7 cellular contexts compared by ENCODE assay signal in the genomic region with DNA sequence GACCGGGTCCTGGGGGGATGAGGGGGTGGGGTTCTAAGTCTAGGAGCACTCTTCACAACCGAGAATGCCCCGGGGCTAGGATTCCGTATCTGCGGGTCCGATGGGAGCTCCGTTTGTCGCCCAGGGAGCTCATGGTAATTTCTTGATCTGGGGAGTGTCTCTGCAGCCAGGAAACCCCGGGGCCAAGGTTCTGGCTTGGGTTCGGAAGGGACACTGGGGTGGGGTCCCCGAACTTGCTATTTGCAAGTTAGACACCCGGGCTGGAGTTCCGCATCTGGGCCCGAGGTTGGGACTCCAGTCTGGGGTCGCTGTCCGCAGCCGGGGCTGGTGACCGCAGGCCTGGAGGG. TPM values are rescaled to one million over a fixed set of nuclear protein-coding genes. Genes with fewer than 3 reads are reported as not detected.
DNase-seq lines count a peak whose midpoint lies in the region; ATAC-seq and TF ChIP-seq lines count a peak whose summit lies in the region.

No MANE protein-coding gene starts in this region.

- peak overlapping the region; percentile 100 for H3K4me2 ChIP-seq in KMS-11

- CTCF ChIA-PET in naive thymus-derived CD4-positive, alpha-beta T cell (lab: Charles Lee), result interaction anchor here (0.8 to 5.0 kb wide), 8 partner anchors 9 to 38 kb away, joined by 3 to 41 read pairs (median 4); no protein-coding TSS in a partner anchor

- TF ChIP-seq CTCF in KMS-11 (conservative IDR thresholded peaks at IDR 0.05; ENCODE audit: low read depth, low read length), result no peak
- TF ChIP-seq CTCF in chondrocyte (IDR thresholded peaks at IDR 0.05), result no peak

- no peak overlapping the region for H3K27ac ChIP-seq in KMS-11
- H3K27ac ChIP-seq in naive thymus-derived CD4-positive, alpha-beta T cell (ENCODE audit: low read depth, low read length), result peak overlapping the region; percentile 93

- POLR2A ChIA-PET in naive thymus-derived CD4-positive, alpha-beta T cell (lab: Charles Lee), result interaction anchor here (0.5 to 12.6 kb wide), 10 partner anchors 9 to 776 kb away, joined by 3 to 131 read pairs (median 9); a partner anchor contains a TSS

- H3K36me3 Mint-ChIP-seq in chondrocyte (ENCODE audit: low read depth), result no peaks in the 10 kb centered on the region
- H3K36me3 Mint-ChIP-seq in naive thymus-derived CD4-positive, alpha-beta T cell, result peaks cover 0 to 15% (median 0%) of the 10 kb centered on the region in 5 donors

- no peak overlapping the region for H3K4me3 ChIP-seq in KMS-11 (IDR thresholded peaks at IDR 0.05; ENCODE audit: insufficient read depth, low read depth, low read length)
- H3K4me3 ChIP-seq in naive thymus-derived CD4-positive, alpha-beta T cell (ENCODE audit: low read length), result peak overlapping the region; percentile 86

- peak overlapping the region; percentile 84 for H3K27ac Mint-ChIP-seq in chondrocyte (ENCODE audit: unreplicated experiment)
- H3K27ac Mint-ChIP-seq in naive thymus-derived CD4-positive, alpha-beta T cell, result peak overlapping the region; percentile 63 to 98 (median 93)

- H4K20me1 ChIP-seq in KMS-11 (ENCODE audit: insufficient read depth), result no peaks in the 10 kb centered on the region

- no peaks in the 10 kb centered on the region for H3K27me3 Mint-ChIP-seq in chondrocyte (ENCODE audit: low read depth)
- no peaks in the 10 kb centered on the region for H3K27me3 Mint-ChIP-seq in naive thymus-derived CD4-positive, alpha-beta T cell

- H3K4me1 ChIP-seq in KMS-11 (ENCODE audit: low read depth, poor library complexity, severe bottlenecking), result peaks cover 15% of the 10 kb centered on the region
- H3K4me1 ChIP-seq in naive thymus-derived CD4-positive, alpha-beta T cell (ENCODE audit: control insufficient read depth in 2 of 2, insufficient read depth in 2 of 2, low read length in 2 of 2), result peaks cover 22 to 25% of the 10 kb centered on the region in 2 donors

- H3K9ac ChIP-seq in KMS-11, result peak overlapping the region; percentile 75

- H3K79me2 ChIP-seq in KMS-11 (ENCODE audit: insufficient read depth, low read depth), result peaks cover 18% of the 10 kb centered on the region; the same call in 1 of the 2 replicates

- H2AFZ ChIP-seq in KMS-11 (ENCODE audit: low read depth), result peak overlapping the region; percentile 84

- H3K9me3 ChIP-seq in naive thymus-derived CD4-positive, alpha-beta T cell (ENCODE audit: control insufficient read depth in 2 of 3, low read length in 3 of 3), result no peaks in the 10 kb centered on the region

- no peak for DNase-seq in chondrocyte (ENCODE audit: low spot score)
- DNase-seq in naive thymus-derived CD4-positive, alpha-beta T cell, result peak in 1 of 9 donors; percentile 13
- no peak for DNase-seq in AG08395 (ENCODE audit: low spot score)
- DNase-seq in SW480 (ENCODE audit: low spot score), result no peak
- DNase-seq in A172 (ENCODE audit: low spot score), result no peak

- H3K4me3 Mint-ChIP-seq in chondrocyte (ENCODE audit: unreplicated experiment), result peak overlapping the region; percentile 85
- H3K4me3 Mint-ChIP-seq in naive thymus-derived CD4-positive, alpha-beta T cell, result peak overlapping the region; percentile 81 to 93 (median 88)

- H3K36me3 ChIP-seq in KMS-11 (ENCODE audit: insufficient read depth), result no peaks in the 10 kb centered on the region
- peaks cover 0 to 18% (median 0%) of the 10 kb centered on the region in 3 experiments for H3K36me3 ChIP-seq in naive thymus-derived CD4-positive, alpha-beta T cell (ENCODE audit: control insufficient read depth in 2 of 3, insufficient read depth in 3 of 3, low read length in 3 of 3)

- peak; percentile 6 for ATAC-seq in GM18502 (IDR thresholded peaks at IDR 0.05; ENCODE audit: poor library complexity, unreplicated experiment)
- ATAC-seq in naive thymus-derived CD4-positive, alpha-beta T cell, result no peak

- intact Hi-C loops in naive thymus-derived CD4-positive, alpha-beta T cell (cut with micrococcal nuclease), result loop anchor here (1.0 to 2.0 kb wide), 5 partner anchors 13 to 357 kb away; a partner anchor contains a TSS

- no peaks in the 10 kb centered on the region for H3K9me3 Mint-ChIP-seq in chondrocyte (ENCODE audit: low read depth)
- peaks cover 0 to 1% (median 0%) of the 10 kb centered on the region in 11 donors for H3K9me3 Mint-ChIP-seq in naive thymus-derived CD4-positive, alpha-beta T cell

- no peaks in the 10 kb centered on the region for H3K27me3 ChIP-seq in KMS-11 (ENCODE audit: insufficient read depth, low read depth)
- no peaks in the 10 kb centered on the region for H3K27me3 ChIP-seq in naive thymus-derived CD4-positive, alpha-beta T cell (ENCODE audit: control insufficient read depth in 2 of 2, insufficient read depth in 2 of 2, low read length in 2 of 2)

- peaks cover 50% of the 10 kb centered on the region for H3K4me1 Mint-ChIP-seq in chondrocyte (ENCODE audit: low read depth)
- H3K4me1 Mint-ChIP-seq in naive thymus-derived CD4-positive, alpha-beta T cell, result peaks cover 40 to 56% (median 49%) of the 10 kb centered on the region in 7 donors

RNA-seq across cellular contexts. Expression of a gene that starts 0.4 kb away (rescaled TPM):
- 36.8 to 42.3 TPM (median 41.4 TPM) in 3 replicates for total RNA-seq in chondrocyte
- 10 to 100 TPM; 16.0 to 27.6 (median 20.8) TPM for total RNA-seq in naive thymus-derived CD4-positive, alpha-beta T cell
- polyA plus RNA-seq in naive thymus-derived CD4-positive, alpha-beta T cell, result 10 to 100 TPM; 18.1 to 29.3 TPM
- total RNA-seq in A172 (2014; rRNA removed; shearing (Covaris generic)), result 46.3 and 48.7 TPM in 2 replicates

RNA-seq across cellular contexts. Expression of a gene that starts 37.5 kb away (rescaled TPM):
- 20.4 to 81.4 TPM (median 78.7 TPM) in 3 replicates for total RNA-seq in chondrocyte
- total RNA-seq in naive thymus-derived CD4-positive, alpha-beta T cell, result 100 to 1,000 TPM in 1 of 5 experiments, 10 to 100 TPM in 4; 27.8 to 201 (median 40.9) TPM
- polyA plus RNA-seq in naive thymus-derived CD4-positive, alpha-beta T cell, result 10 to 100 TPM; 12.8 to 14.4 TPM
- 26.8 and 31.5 TPM in 2 replicates for total RNA-seq in A172 (2014; rRNA removed; shearing (Covaris generic))

RNA-seq across cellular contexts. Expression of a gene that starts 40.2 kb away (rescaled TPM):
- total RNA-seq in chondrocyte, result 79.8 to 100 TPM (median 82.0 TPM) in 3 replicates
- total RNA-seq in naive thymus-derived CD4-positive, alpha-beta T cell, result 100 to 1,000 TPM; 131 to 167 (median 140) TPM
- 100 to 1,000 TPM; 128 to 134 TPM for polyA plus RNA-seq in naive thymus-derived CD4-positive, alpha-beta T cell
- total RNA-seq in A172 (2014; rRNA removed; shearing (Covaris generic)), result 58.9 and 59.1 TPM in 2 replicates
